ENCODE assay signal across 17 cellular contexts in the genomic region with DNA sequence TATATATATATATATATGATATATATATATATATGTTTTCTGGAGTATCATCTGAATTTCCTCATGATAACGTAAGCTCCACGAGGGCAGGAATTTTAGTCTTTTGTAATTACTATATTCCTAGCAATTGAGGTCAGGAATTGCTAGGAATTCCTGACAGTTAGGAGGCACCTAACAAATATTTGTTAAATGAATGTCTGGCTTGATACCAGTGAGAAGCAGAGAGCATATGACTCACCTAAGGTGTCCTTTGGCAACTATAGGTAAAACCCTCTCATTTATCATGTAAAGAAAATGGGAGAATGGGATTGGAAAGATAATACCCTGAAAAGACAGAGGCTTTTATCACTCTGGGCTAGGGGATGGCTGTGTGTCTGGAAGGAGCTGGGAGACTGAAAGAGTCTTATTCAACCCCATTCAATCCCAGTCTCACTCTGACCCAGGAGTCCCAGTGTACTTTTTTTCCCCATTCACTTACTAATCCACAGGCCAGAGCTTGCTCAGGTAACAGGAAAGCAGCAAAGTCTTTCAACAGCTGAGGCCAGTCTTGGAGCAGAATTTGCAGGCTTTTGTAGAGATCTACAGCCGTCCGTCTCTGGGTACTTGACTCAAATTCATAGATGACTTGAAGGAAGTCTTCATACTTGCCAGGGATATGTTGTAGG.
"Had no signal": no experiment of that assay in that cellular context is flagged by ENCODE, and none has a peak within 500 bp of the region (broad histone marks: within the 10 kb centered on the region; RNA-seq: fewer than 3 reads in every experiment).

No MANE protein-coding gene starts in this region.

- H3K4me1 ChIP-seq: colonic mucosa, gastroesophageal sphincter, right lobe of liver, transverse colon had no signal

- H3K27ac Mint-ChIP-seq: activated B cell treated with CpG ODN at 0.5 μM for 24 hours; activated CD4-positive, alpha-beta T cell treated with anti-CD3 and anti-CD28 coated beads, Interleukin-2, amount 10 ng/mL, durations not matched to agents 24 days and 14 days; activated naive CD4-positive, alpha-beta T cell treated with anti-CD3 and anti-CD28 coated beads, Interleukin-2, amount 10 ng/mL, durations not matched to agents 7 days and 5 days; activated T-helper 2 cell treated with anti-CD3 and anti-CD28 coated beads, Interferon-gamma antibody, Interleukin-2, Interleukin-4, amounts not matched to agents 10 μg/mL and 5 μg/mL and 100 μg/mL, durations not matched to agents 14 hours and 24 hours and 36 hours; stimulated activated effector memory CD8-positive, alpha-beta T cell treated with anti-CD3 and anti-CD28 coated beads, Interleukin-12 subunit alpha, Interleukin-12 subunit beta, amount 100 ng/mL, for 72 hours had no signal

- H3K9me3 ChIP-seq: colonic mucosa, gastroesophageal sphincter, mucosa of descending colon, right lobe of liver, transverse colon had no signal

- DNase-seq: activated B cell treated with CpG ODN at 0.5 μM for 24 hours; activated CD4-positive, alpha-beta T cell treated with anti-CD3 and anti-CD28 coated beads, Interleukin-2, amount 10 ng/mL, durations not matched to agents 24 days and 14 days; activated naive CD4-positive, alpha-beta T cell treated with anti-CD3 and anti-CD28 coated beads, Interleukin-2, amount 10 ng/mL, durations not matched to agents 7 days and 5 days; amygdala; colonic mucosa; left colon; mucosa of descending colon; naive thymus-derived CD8-positive, alpha-beta T cell; nucleus accumbens; right lobe of liver; T-helper 2 cell; transverse colon had no signal

- ATAC-seq: gastroesophageal sphincter; left colon; mucosa of descending colon; naive thymus-derived CD8-positive, alpha-beta T cell; stimulated activated effector memory CD8-positive, alpha-beta T cell treated with anti-CD3 and anti-CD28 coated beads, Interleukin-12 subunit alpha, Interleukin-12 subunit beta, amount 100 ng/mL, for 72 hours had no signal

- H3K4me3 ChIP-seq: cardiac muscle cell, colonic mucosa, gastroesophageal sphincter, lung, mucosa of descending colon, right lobe of liver, transverse colon had no signal

- H3K27ac ChIP-seq: cardiac muscle cell, colonic mucosa, gastroesophageal sphincter, right lobe of liver, transverse colon had no signal

- H3K27me3 Mint-ChIP-seq: activated B cell treated with CpG ODN at 0.5 μM for 24 hours; activated CD4-positive, alpha-beta T cell treated with anti-CD3 and anti-CD28 coated beads, Interleukin-2, amount 10 ng/mL, durations not matched to agents 24 days and 14 days; activated naive CD4-positive, alpha-beta T cell treated with anti-CD3 and anti-CD28 coated beads, Interleukin-2, amount 10 ng/mL, durations not matched to agents 7 days and 5 days; naive thymus-derived CD8-positive, alpha-beta T cell had no signal

- H3K4me1 Mint-ChIP-seq: activated naive CD4-positive, alpha-beta T cell treated with anti-CD3 and anti-CD28 coated beads, Interleukin-2, amount 10 ng/mL, durations not matched to agents 7 days and 5 days; stimulated activated effector memory CD8-positive, alpha-beta T cell treated with anti-CD3 and anti-CD28 coated beads, Interleukin-12 subunit alpha, Interleukin-12 subunit beta, amount 100 ng/mL, for 72 hours had no signal

- H3K36me3 ChIP-seq: colonic mucosa had no signal

- H3K9me3 Mint-ChIP-seq: activated B cell treated with CpG ODN at 0.5 μM for 24 hours; activated CD4-positive, alpha-beta T cell treated with anti-CD3 and anti-CD28 coated beads, Interleukin-2, amount 10 ng/mL, durations not matched to agents 24 days and 14 days; activated naive CD4-positive, alpha-beta T cell treated with anti-CD3 and anti-CD28 coated beads, Interleukin-2, amount 10 ng/mL, durations not matched to agents 7 days and 5 days; activated T-helper 2 cell treated with anti-CD3 and anti-CD28 coated beads, Interferon-gamma antibody, Interleukin-2, Interleukin-4, amounts not matched to agents 10 μg/mL and 5 μg/mL and 100 μg/mL, durations not matched to agents 14 hours and 24 hours and 36 hours; naive thymus-derived CD8-positive, alpha-beta T cell; stimulated activated effector memory CD8-positive, alpha-beta T cell treated with anti-CD3 and anti-CD28 coated beads, Interleukin-12 subunit alpha, Interleukin-12 subunit beta, amount 100 ng/mL, for 72 hours had no signal

- H3K4me3 Mint-ChIP-seq: activated B cell treated with CpG ODN at 0.5 μM for 24 hours; activated CD4-positive, alpha-beta T cell treated with anti-CD3 and anti-CD28 coated beads, Interleukin-2, amount 10 ng/mL, durations not matched to agents 24 days and 14 days; activated naive CD4-positive, alpha-beta T cell treated with anti-CD3 and anti-CD28 coated beads, Interleukin-2, amount 10 ng/mL, durations not matched to agents 7 days and 5 days; naive thymus-derived CD8-positive, alpha-beta T cell; stimulated activated effector memory CD8-positive, alpha-beta T cell treated with anti-CD3 and anti-CD28 coated beads, Interleukin-12 subunit alpha, Interleukin-12 subunit beta, amount 100 ng/mL, for 72 hours had no signal

- H3K27me3 ChIP-seq: cardiac muscle cell, colonic mucosa, gastroesophageal sphincter, right lobe of liver, transverse colon had no signal
